8 cellular contexts compared by ENCODE assay signal in the genomic region with DNA sequence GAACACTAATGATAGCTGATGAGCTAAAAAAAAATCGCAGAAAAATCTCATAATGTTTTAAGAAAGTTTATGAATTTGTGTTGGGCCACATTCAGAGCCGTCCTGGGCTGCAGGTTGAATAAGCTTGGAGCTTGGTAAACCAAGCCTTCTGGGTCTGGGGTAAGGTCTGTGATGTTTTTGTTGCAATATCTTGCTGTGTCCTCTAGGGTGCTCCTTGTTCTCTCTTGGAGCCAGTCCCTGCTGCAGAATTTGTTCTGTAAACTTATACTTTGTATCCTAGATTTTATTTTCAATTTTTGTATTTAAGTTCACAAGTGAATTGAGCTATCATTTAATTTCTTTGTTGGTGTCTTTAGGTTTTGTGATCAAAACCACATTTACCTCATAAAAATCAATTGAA.
DNase-seq lines count a peak whose midpoint lies in the region; TF ChIP-seq lines count a peak whose summit lies in the region.

No MANE protein-coding gene starts in this region.

- H3K36me3 Mint-ChIP-seq in mesothelial cell of epicardium: no peaks in the 10 kb centered on the region

- peaks cover 2% of the 10 kb centered on the region for H3K4me1 Mint-ChIP-seq in mesothelial cell of epicardium

- no peak overlapping the region for H3K27ac Mint-ChIP-seq in mesothelial cell of epicardium

- TF ChIP-seq CTCF in GM12873 (IDR thresholded peaks at IDR 0.05; ENCODE audit: insufficient read depth, low read depth, low read length, missing control alignments) (peak; percentile 55), HFF-Myc (IDR thresholded peaks at IDR 0.05; ENCODE audit: low read depth, low read length, missing control alignments) (peak; percentile 50), mesothelial cell of epicardium (IDR thresholded peaks at IDR 0.05; ENCODE audit: unreplicated experiment) (no peak)

- H3K4me3 Mint-ChIP-seq in mesothelial cell of epicardium: no peak overlapping the region

- no peaks in the 10 kb centered on the region for H3K27me3 Mint-ChIP-seq in mesothelial cell of epicardium (ENCODE audit: low read depth)

- DNase-seq in HFF-Myc (ENCODE audit: extremely low read depth, low read depth): no peak
- DNase-seq in RKO (ENCODE audit: low spot score): peak; percentile 56
- peak; percentile 29 for DNase-seq in kidney glomerular epithelial cell (lab: John Stamatoyannopoulos, UW)
- no peak for DNase-seq in KG1 (lab: John Stamatoyannopoulos, UW)
- no peak for DNase-seq in NCI-H2081 (lab: John Stamatoyannopoulos, UW)
- DNase-seq in dedifferentiated amniotic fluid mesenchymal stem cell (ENCODE audit: extremely low spot score): no peak
- DNase-seq in mesothelial cell of epicardium (ENCODE audit: low spot score in 2 of 2, unreplicated experiment in 2 of 2): no peak

- H3K4me3 ChIP-seq in HFF-Myc (replicated peaks; ENCODE audit: low read depth, low read length): no peak overlapping the region

- no peaks in the 10 kb centered on the region for H3K9me3 Mint-ChIP-seq in mesothelial cell of epicardium

Comparison
In these comparisons a context has a peak if more than half of its experiments do, and no peak if none do; other contexts are left out.
1. DNase-seq: peak in RKO (single experiment) and kidney glomerular epithelial cell (single experiment); none in HFF-Myc (single experiment), KG1 (single experiment), NCI-H2081 (0 of 2), dedifferentiated amniotic fluid mesenchymal stem cell (single experiment) and mesothelial cell of epicardium (0 of 2).